10 cellular contexts compared by ENCODE assay signal in the genomic region with DNA sequence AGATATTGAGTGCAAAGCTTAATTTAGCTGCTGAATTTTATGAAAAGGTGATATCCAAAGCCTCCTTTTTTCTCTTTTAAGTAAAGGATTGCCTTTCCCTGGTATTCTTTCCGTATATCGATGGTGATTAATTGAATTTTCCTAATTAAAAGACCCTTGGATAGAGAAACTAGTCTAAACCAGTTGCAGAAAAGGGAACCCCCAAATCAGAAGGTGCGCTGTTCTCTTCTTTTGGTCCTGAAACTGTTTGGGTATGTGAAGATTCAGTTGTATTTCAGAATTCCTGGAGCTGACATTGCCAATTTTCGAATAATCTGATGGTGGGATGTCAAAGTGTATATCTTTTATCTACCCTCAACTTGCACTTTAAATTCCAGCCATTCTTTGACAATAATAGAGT. TPM values are rescaled to one million over a fixed set of nuclear protein-coding genes. Genes with fewer than 3 reads are reported as not detected.
DNase-seq lines count a peak whose midpoint lies in the region; ATAC-seq and TF ChIP-seq lines count a peak whose summit lies in the region.
"Had no signal": no experiment of that assay in that cellular context is flagged by ENCODE, and none has a peak within 500 bp of the region (broad histone marks: within the 10 kb centered on the region; RNA-seq: fewer than 3 reads in every experiment).

No MANE protein-coding gene starts in this region.

- H3K4me1 ChIP-seq in BLaER1 (peaks cover 18% of the 10 kb centered on the region; the same call in 1 of the 2 replicates), HUES64 (ENCODE audit: insufficient read depth, low read length) (peaks cover 7% of the 10 kb centered on the region)

- peaks cover 11 to 46% (median 30%) of the 10 kb centered on the region in 4 donors for H3K4me1 Mint-ChIP-seq in naive thymus-derived CD8-positive, alpha-beta T cell

- H3K9me3 ChIP-seq in BLaER1 (peaks cover 19% of the 10 kb centered on the region), HUES64 (ENCODE audit: insufficient read depth, low read depth, low read length) (no peaks in the 10 kb centered on the region)

- H3K9me3 Mint-ChIP-seq in naive thymus-derived CD8-positive, alpha-beta T cell: no peaks in the 10 kb centered on the region

- TF ChIP-seq CTCF in choroid plexus epithelial cell (conservative IDR thresholded peaks at IDR 0.05; ENCODE audit: low read depth, low read length): no peak

- no peak overlapping the region for H3K9ac ChIP-seq in BLaER1
- no peak overlapping the region for H3K9ac ChIP-seq in HUES64 (ENCODE audit: low read depth, low read length)

- peaks cover 40% of the 10 kb centered on the region for H4K20me1 ChIP-seq in BLaER1

- DNase-seq in choroid plexus epithelial cell (ENCODE audit: low read depth) (peak; percentile 18), NCI-H1417 (lab: John Stamatoyannopoulos, UW) (no peak), amniotic stem cell (lab: John Stamatoyannopoulos, UW) (no peak)
- peak in 2 of 10 donors; percentile 5 to 13 for DNase-seq in naive thymus-derived CD8-positive, alpha-beta T cell
- DNase-seq: NCI-H1092 had no signal

- no peaks in the 10 kb centered on the region for H3K36me3 Mint-ChIP-seq in naive thymus-derived CD8-positive, alpha-beta T cell

- H3K4me2 ChIP-seq in BLaER1: peak overlapping the region; percentile 75

- H3K27ac Mint-ChIP-seq in naive thymus-derived CD8-positive, alpha-beta T cell: peak overlapping the region in 1 of 10 donors; percentile 11

- H3K27me3 ChIP-seq in BLaER1: no peaks in the 10 kb centered on the region
- H3K27me3 ChIP-seq in HUES64 (ENCODE audit: insufficient read depth, low read length): peaks cover 35% of the 10 kb centered on the region

- ATAC-seq in naive thymus-derived CD8-positive, alpha-beta T cell: no peak
- ATAC-seq in HG03565 (IDR thresholded peaks at IDR 0.05; ENCODE audit: unreplicated experiment): no peak
- ATAC-seq in GM18498 (IDR thresholded peaks at IDR 0.05; ENCODE audit: unreplicated experiment): no peak

- WGBS in HUES64: 71% methylated on average over 3 of the region's 4 CpGs

- H3K4me3 ChIP-seq in BLaER1 (peak overlapping the region; percentile 81), HUES64 (ENCODE audit: low read length) (peak overlapping the region; percentile 85), choroid plexus epithelial cell (ENCODE audit: low read depth, low read length) (peak overlapping the region; percentile 93)

- H3K36me3 ChIP-seq in BLaER1 (no peaks in the 10 kb centered on the region), HUES64 (ENCODE audit: insufficient read depth, low read length) (no peaks in the 10 kb centered on the region)

- H3K4me3 Mint-ChIP-seq in naive thymus-derived CD8-positive, alpha-beta T cell: peak overlapping the region; percentile 85 to 98 (median 91)

- POLR2A ChIA-PET in naive thymus-derived CD8-positive, alpha-beta T cell (lab: Charles Lee): no interaction called here

- peaks cover 0 to 8% (median 0%) of the 10 kb centered on the region in 5 donors for H3K27me3 Mint-ChIP-seq in naive thymus-derived CD8-positive, alpha-beta T cell

- H3K27ac ChIP-seq in BLaER1 (no peak overlapping the region), HUES64 (ENCODE audit: low read depth, low read length) (no peak overlapping the region)

RNA-seq across cellular contexts. Expression of a gene that starts 1.9 kb away (rescaled TPM):
- 13.8 TPM for polyA plus RNA-seq in HUES64 (2013, experiment 1 of 2)
- 17.8 TPM for polyA plus RNA-seq in HUES64 (2013, experiment 2 of 2)
- total RNA-seq in naive thymus-derived CD8-positive, alpha-beta T cell: 10 to 100 TPM; 11.5 to 12.1 TPM
- 1 to 10 TPM; 2.9 to 4.2 (median 4.0) TPM for polyA plus RNA-seq in naive thymus-derived CD8-positive, alpha-beta T cell

RNA-seq across cellular contexts. Expression of a gene that starts 23.7 kb away (rescaled TPM):
- not detected for polyA plus RNA-seq in HUES64 (2013, experiment 1 of 2)
- not detected for polyA plus RNA-seq in HUES64 (2013, experiment 2 of 2)
- not detected for total RNA-seq in naive thymus-derived CD8-positive, alpha-beta T cell
- polyA plus RNA-seq in naive thymus-derived CD8-positive, alpha-beta T cell: not detected
- total RNA-seq: renal cortical epithelial cell had no signal
